ENCODE assay signal across 1 cellular context in genomic region chr12:130588696-130589095, GRCh38.
TF ChIP-seq lines count a peak whose summit lies in the region.

No MANE protein-coding gene starts in this region.

TF ChIP-seq in SK-N-SH treated with all-trans-retinoic acid at 6 μM for 48 hours, 23 proteins besides CTCF, POLR2A, EP300 and RAD21 (continued from another document):
- peak; percentile 49; the same call in 1 of the 2 replicates for TF ChIP-seq CSRNP3 (CRISPR knock-in tag; IDR thresholded peaks at IDR 0.05)
- TF ChIP-seq TOX (CRISPR knock-in tag; IDR thresholded peaks at IDR 0.05; ENCODE audit: borderline replicate concordance): no peak
- peak; percentile 68 for TF ChIP-seq ISL1 (CRISPR knock-in tag; IDR thresholded peaks at IDR 0.05)
- peak; percentile 75; the same call in 1 of the 2 replicates for TF ChIP-seq TSHZ2 (CRISPR knock-in tag; IDR thresholded peaks at IDR 0.05)
- no peak for TF ChIP-seq SNAI2 (CRISPR knock-in tag; IDR thresholded peaks at IDR 0.05)
- no peak for TF ChIP-seq BACH2 (CRISPR knock-in tag; IDR thresholded peaks at IDR 0.05; ENCODE audit: borderline replicate concordance)
- TF ChIP-seq ZFP3 (CRISPR knock-in tag; IDR thresholded peaks at IDR 0.05): no peak
- no peak for TF ChIP-seq ZC3H10 (CRISPR knock-in tag; IDR thresholded peaks at IDR 0.05)
- TF ChIP-seq ESRRG (CRISPR knock-in tag; IDR thresholded peaks at IDR 0.05): no peak
